In the genomic region with DNA sequence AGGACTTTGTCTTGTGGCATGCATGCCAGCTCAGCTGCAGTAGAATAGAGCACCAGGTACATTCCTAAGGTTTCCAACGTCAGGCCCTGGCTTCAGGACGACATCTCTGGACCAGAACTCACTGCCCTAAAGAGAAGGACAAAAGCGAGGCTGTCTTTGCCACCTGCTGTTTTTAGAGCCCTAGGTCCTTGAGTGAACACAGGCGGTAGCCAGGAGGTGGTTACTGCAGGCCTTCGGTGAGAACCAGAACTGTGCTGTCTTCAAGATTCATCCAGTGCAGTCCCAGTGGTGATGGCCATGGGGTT, we compare ENCODE assay signal across 29 cellular contexts.
A peak's percentile ranks its signal among the peaks of the same experiment; 100 is the strongest.
DNase-seq lines count a peak whose midpoint lies in the region; ATAC-seq and TF ChIP-seq lines count a peak whose summit lies in the region.
"Had no signal": no experiment of that assay in that cellular context is flagged by ENCODE, and none has a peak within 500 bp of the region (broad histone marks: within the 10 kb centered on the region; RNA-seq: fewer than 3 reads in every experiment).

No MANE protein-coding gene starts in this region.

- H3K18ac ChIP-seq in IMR-90 (ENCODE audit: low read depth, low read length): no peak overlapping the region

- no peak overlapping the region for H3K4me3 ChIP-seq in AG04450 (ENCODE audit: low read depth, low read length)
- H3K4me3 ChIP-seq in IMR-90 (ENCODE audit: insufficient read depth, low read depth, low read length): no peak overlapping the region
- no peak overlapping the region for H3K4me3 ChIP-seq in endodermal cell (ENCODE audit: low read length)
- H3K4me3 ChIP-seq in osteoblast (ENCODE audit: insufficient read depth, low read length): no peak overlapping the region
- H3K4me3 ChIP-seq: colonic mucosa, GM12878, HAP-1, skin epidermis had no signal

- H2BK120ac ChIP-seq in IMR-90 (ENCODE audit: low read depth, low read length): peak overlapping the region; percentile 74

- no peak for TF ChIP-seq POLR2A in IMR-90 (IDR thresholded peaks at IDR 0.05; ENCODE audit: low read depth, low read length)
- no peak for TF ChIP-seq POLR2A in erythroblast (IDR thresholded peaks at IDR 0.05; ENCODE audit: low read length)

- 0 out of 4 replicates have a peak overlapping the region, but pooled peaks of 1 of the 2 experiments have one; percentile 16 for H4K8ac ChIP-seq in IMR-90 (ENCODE audit: low read depth in 2 of 2, low read length in 2 of 2)

- H3K27me3 Mint-ChIP-seq in endodermal cell (ENCODE audit: insufficient read depth): peaks cover 6% of the 10 kb centered on the region
- no peaks in the 10 kb centered on the region for H3K27me3 Mint-ChIP-seq in activated CD4-positive, alpha-beta T cell treated with anti-CD3 and anti-CD28 coated beads, Interleukin-2, amount 10 ng/mL, durations not matched to agents 7 days and 5 days
- H3K27me3 Mint-ChIP-seq: activated naive CD8-positive, alpha-beta T cell treated with anti-CD3 and anti-CD28 coated beads for 36 hours; B cell had no signal

- TF ChIP-seq CTCF in AG04450 (IDR thresholded peaks at IDR 0.05; ENCODE audit: low read depth, low read length) (no peak), IMR-90 (conservative IDR thresholded peaks at IDR 0.05; ENCODE audit: low read depth, low read length) (no peak), endodermal cell (conservative IDR thresholded peaks at IDR 0.05) (no peak), osteoblast (IDR thresholded peaks at IDR 0.05; ENCODE audit: extremely low read depth, low read depth, low read length) (no peak)

- no peak overlapping the region for H3K56ac ChIP-seq in IMR-90 (ENCODE audit: extremely low read depth, insufficient read depth, low read length)

- no peak overlapping the region for H2BK5ac ChIP-seq in IMR-90 (ENCODE audit: low read depth, low read length, poor library complexity, severe bottlenecking)

- H4K91ac ChIP-seq in IMR-90 (ENCODE audit: insufficient read depth, low read depth, low read length): no peak overlapping the region

- H3K27me3 ChIP-seq in AG04450 (ENCODE audit: control insufficient read depth, insufficient read depth, low read length): no peaks in the 10 kb centered on the region
- no peaks in the 10 kb centered on the region for H3K27me3 ChIP-seq in IMR-90 (ENCODE audit: control insufficient read depth, insufficient read depth, low read length)
- H3K27me3 ChIP-seq in endodermal cell (ENCODE audit: control insufficient read depth, insufficient read depth, low read length, poor library complexity, severe bottlenecking): no peaks in the 10 kb centered on the region
- H3K27me3 ChIP-seq in osteoblast (ENCODE audit: insufficient read depth, low read length): no peaks in the 10 kb centered on the region
- H3K27me3 ChIP-seq: colonic mucosa had no signal

- peaks cover 2% of the 10 kb centered on the region for H3K36me3 Mint-ChIP-seq in endodermal cell (ENCODE audit: low read depth)
- no peaks in the 10 kb centered on the region for H3K36me3 Mint-ChIP-seq in activated CD4-positive, alpha-beta T cell treated with anti-CD3 and anti-CD28 coated beads, Interleukin-2, amount 10 ng/mL, durations not matched to agents 7 days and 5 days (ENCODE audit: low read depth)
- H3K36me3 Mint-ChIP-seq: activated naive CD8-positive, alpha-beta T cell treated with anti-CD3 and anti-CD28 coated beads for 36 hours; CD8-positive, alpha-beta T cell had no signal

- POLR2A ChIA-PET in AG04450 (lab: Yijun Ruan, JAX) (interaction anchor here (1.0 kb wide), 1 partner anchor 10 kb away, joined by 3 read pairs; no protein-coding TSS in a partner anchor), IMR-90 (lab: Charles Lee; ENCODE audit: unreplicated experiment) (no interaction called here)
- POLR2A ChIA-PET in activated CD4-positive, alpha-beta T cell treated with anti-CD3 and anti-CD28 coated beads, Interleukin-2, amount 10 ng/mL, durations not matched to agents 7 days and 5 days (lab: Charles Lee): no interaction called here

- H4K5ac ChIP-seq in IMR-90 (ENCODE audit: low read depth, low read length): no peak overlapping the region

- H3K9me3 ChIP-seq in AG04450 (ENCODE audit: control insufficient read depth, insufficient read depth, low read length) (peaks cover 5% of the 10 kb centered on the region; the same call in 1 of the 2 replicates), IMR-90 (ENCODE audit: control insufficient read depth, insufficient read depth, low read length) (peaks cover 6% of the 10 kb centered on the region; the same call in 1 of the 2 replicates), endodermal cell (ENCODE audit: control insufficient read depth, low read length) (peaks cover 11% of the 10 kb centered on the region), osteoblast (ENCODE audit: low read depth, low read length) (peaks cover 3% of the 10 kb centered on the region)
- H3K9me3 ChIP-seq: colonic mucosa, HAP-1 had no signal

- in situ Hi-C loops in IMR-90 (cut with MboI; ENCODE audit: low sequenced_read_pairs): no loop called here

- peak overlapping the region; percentile 45; the same call in 1 of the 2 replicates for H2BK20ac ChIP-seq in IMR-90 (ENCODE audit: low read depth, low read length)

- H3K36me3 ChIP-seq in IMR-90 (ENCODE audit: control insufficient read depth, insufficient read depth, low read length) (no peaks in the 10 kb centered on the region), endodermal cell (ENCODE audit: control insufficient read depth, insufficient read depth, low read length) (no peaks in the 10 kb centered on the region), osteoblast (ENCODE audit: insufficient read depth, low read length) (no peaks in the 10 kb centered on the region)
- H3K36me3 ChIP-seq: colonic mucosa, HAP-1, WERI-Rb-1 had no signal

- H2AFZ ChIP-seq in IMR-90 (replicated peaks; ENCODE audit: low read length, poor library complexity) (peak overlapping the region; percentile 14), osteoblast (ENCODE audit: low read length) (no peak overlapping the region)

- no peak overlapping the region for H2BK15ac ChIP-seq in IMR-90 (ENCODE audit: low read depth, low read length)

- intact Hi-C loops in IMR-90 (cut with micrococcal nuclease): no loop called here

- no peak overlapping the region for H3K23ac ChIP-seq in IMR-90 (ENCODE audit: low read depth, low read length)

- H3K9me3 Mint-ChIP-seq in endodermal cell: peaks cover 9% of the 10 kb centered on the region
- peaks cover 15% of the 10 kb centered on the region for H3K9me3 Mint-ChIP-seq in activated CD4-positive, alpha-beta T cell treated with anti-CD3 and anti-CD28 coated beads, Interleukin-2, amount 10 ng/mL, durations not matched to agents 7 days and 5 days

- no peak overlapping the region for H3K14ac ChIP-seq in IMR-90 (replicated peaks; ENCODE audit: low read depth, low read length)

- H4K20me1 ChIP-seq in IMR-90 (ENCODE audit: insufficient read depth, low read length): no peaks in the 10 kb centered on the region
- H4K20me1 ChIP-seq in osteoblast (ENCODE audit: insufficient read depth, low read length): no peaks in the 10 kb centered on the region

- H3K4me2 ChIP-seq in IMR-90 (ENCODE audit: low read depth, low read length) (no peak overlapping the region), osteoblast (ENCODE audit: insufficient read depth, low read length) (no peak overlapping the region)

- DNase-seq in AG04450 (ENCODE audit: low read depth, low spot score): no peak
- no peak for DNase-seq in IMR-90
- peak; percentile 47 for DNase-seq in endodermal cell
- DNase-seq in osteoblast (ENCODE audit: insufficient read length, low spot score, missing footprints): no peak
- no peak for DNase-seq in activated CD4-positive, alpha-beta T cell treated with anti-CD3 and anti-CD28 coated beads, Interleukin-2, amount 10 ng/mL, durations not matched to agents 7 days and 5 days
- DNase-seq in midbrain (lab: John Stamatoyannopoulos, UW): no peak
- no peak for DNase-seq in erythroblast (lab: John Stamatoyannopoulos, UW)
- DNase-seq: activated CD4-positive, alpha-beta T cell treated with anti-CD3 and anti-CD28 coated beads, Interleukin-2, amount 50 U/mL, for 1 hour; activated effector memory CD4-positive, alpha-beta T cell treated with anti-CD3 and anti-CD28 coated beads, Interleukin-2, amount 50 U/mL, for 16 hours; activated naive CD8-positive, alpha-beta T cell treated with anti-CD3 and anti-CD28 coated beads for 36 hours; activated T-cell treated with anti-CD3 and anti-CD28 coated beads, Interleukin-2, amount 50 U/mL, for 1 hour; CD8-positive, alpha-beta T cell; colonic mucosa; effector CD4-positive, alpha-beta T cell; glutamatergic neuron; natural killer cell; NCI-H1417; NCI-H2029 treated with DMSO at 0.1 percent for 48 hours; NCI-H524 treated with DMSO at 0.1 percent for 48 hours; NK-92 treated with Interleukin-12 subunit alpha and Interleukin-12 subunit beta, amount 100 ng/mL, for 24 hours; SIG-M5; stimulated activated naive CD4-positive, alpha-beta T cell; WERI-Rb-1 had no signal

- H3K79me2 ChIP-seq in osteoblast (ENCODE audit: insufficient read depth, low read length): no peaks in the 10 kb centered on the region

- no peak overlapping the region for H2AK5ac ChIP-seq in IMR-90 (ENCODE audit: low read depth, low read length)

- ATAC-seq in IMR-90 (ENCODE audit: low read depth): no peak
- ATAC-seq in HG03354 (IDR thresholded peaks at IDR 0.05; ENCODE audit: poor library complexity, severe bottlenecking, unreplicated experiment): no peak
- ATAC-seq: CD8-positive, alpha-beta T cell; GM12878; natural killer cell had no signal

- H3K27ac ChIP-seq in AG04450 (ENCODE audit: low read depth, low read length) (peak overlapping the region; percentile 89), IMR-90 (ENCODE audit: insufficient read depth, low read length) (no peak overlapping the region), endodermal cell (ENCODE audit: low read depth, low read length) (no peak overlapping the region), osteoblast (ENCODE audit: low read depth, low read length) (peak overlapping the region; percentile 51)
- H3K27ac ChIP-seq: colonic mucosa, HL-60, skin epidermis, WERI-Rb-1 had no signal

- H3K4me1 Mint-ChIP-seq in endodermal cell: peaks cover 3% of the 10 kb centered on the region
- no peaks in the 10 kb centered on the region for H3K4me1 Mint-ChIP-seq in activated CD4-positive, alpha-beta T cell treated with anti-CD3 and anti-CD28 coated beads, Interleukin-2, amount 10 ng/mL, durations not matched to agents 7 days and 5 days
- H3K4me1 Mint-ChIP-seq: activated naive CD8-positive, alpha-beta T cell treated with anti-CD3 and anti-CD28 coated beads for 36 hours; B cell; natural killer cell had no signal

- H3K9ac ChIP-seq in IMR-90 (ENCODE audit: low read depth, low read length): no peak overlapping the region
- H3K9ac ChIP-seq in endodermal cell (ENCODE audit: extremely low read depth, low read length, poor library complexity, severe bottlenecking): no peak overlapping the region

- no peaks in the 10 kb centered on the region for H3K9me1 ChIP-seq in IMR-90 (ENCODE audit: insufficient read depth, low read length)

- no peaks in the 10 kb centered on the region for H3K4me1 ChIP-seq in IMR-90 (ENCODE audit: control insufficient read depth, insufficient read depth, low read length)
- no peaks in the 10 kb centered on the region for H3K4me1 ChIP-seq in endodermal cell (ENCODE audit: control insufficient read depth, insufficient read depth, low read length)
- H3K4me1 ChIP-seq in osteoblast (ENCODE audit: insufficient read depth, low read length): peaks cover 8% of the 10 kb centered on the region
- H3K4me1 ChIP-seq: colonic mucosa, HAP-1 had no signal

- BruUV-seq in IMR-90 (replicated peaks; lab: Mats Ljungman, UMichigan): no TSS peak

- no peak for TF ChIP-seq RAD21 in IMR-90 (IDR thresholded peaks at IDR 0.05; ENCODE audit: low read length)

- peak overlapping the region; percentile 19 for H3K27ac Mint-ChIP-seq in endodermal cell
- no peak overlapping the region for H3K27ac Mint-ChIP-seq in activated CD4-positive, alpha-beta T cell treated with anti-CD3 and anti-CD28 coated beads, Interleukin-2, amount 10 ng/mL, durations not matched to agents 7 days and 5 days
- H3K27ac Mint-ChIP-seq: activated naive CD8-positive, alpha-beta T cell treated with anti-CD3 and anti-CD28 coated beads for 36 hours; B cell; CD8-positive, alpha-beta T cell; natural killer cell had no signal

- H2AK9ac ChIP-seq in IMR-90 (replicated peaks; ENCODE audit: low read depth, low read length, poor library complexity): no peak overlapping the region

- CTCF ChIA-PET in AG04450 (lab: Charles Lee): no interaction called here
- CTCF ChIA-PET in IMR-90 (lab: Yijun Ruan, JAX): no interaction called here
- CTCF ChIA-PET in activated CD4-positive, alpha-beta T cell treated with anti-CD3 and anti-CD28 coated beads, Interleukin-2, amount 10 ng/mL, durations not matched to agents 7 days and 5 days (lab: Charles Lee): no interaction called here

- 100% methylated on average over 2 of the region's 5 CpGs; no CpG with 5 or more reads in 1 of the 2 experiments for WGBS in IMR-90 (ENCODE audit: extremely low coverage in 2 of 2, insufficient read length in 1 of 2), 2 experiments
- 86 to 88% methylated on average over 4 to 5 of the region's 5 CpGs for WGBS in endodermal cell (ENCODE audit: insufficient coverage in 1 of 2, insufficient read length in 1 of 2), 2 experiments

- H3K79me1 ChIP-seq in IMR-90 (ENCODE audit: low read depth in 1 of 2, low read length in 2 of 2): no peaks in the 10 kb centered on the region

- peak overlapping the region; percentile 16; the same call in 1 of the 2 replicates for H3K4ac ChIP-seq in IMR-90 (ENCODE audit: low read depth, low read length)

- H3K4me3 Mint-ChIP-seq in endodermal cell: no peak overlapping the region
- H3K4me3 Mint-ChIP-seq in activated CD4-positive, alpha-beta T cell treated with anti-CD3 and anti-CD28 coated beads, Interleukin-2, amount 10 ng/mL, durations not matched to agents 7 days and 5 days: no peak overlapping the region
- H3K4me3 Mint-ChIP-seq: activated naive CD8-positive, alpha-beta T cell treated with anti-CD3 and anti-CD28 coated beads for 36 hours; B cell; CD8-positive, alpha-beta T cell; natural killer cell had no signal

- dilution Hi-C loops in IMR-90 (cut with HindIII; ENCODE audit: low sequenced_read_pairs, unreplicated experiment): no loop called here

Comparison
In these comparisons a context has a peak if more than half of its experiments do, and no peak if none do; other contexts are left out.
1. H3K27ac ChIP-seq: peak in AG04450 (single experiment) and osteoblast (single experiment); none in IMR-90 (single experiment) and endodermal cell (single experiment).